ENCODE assay signal across 37 cellular contexts in the genomic region with DNA sequence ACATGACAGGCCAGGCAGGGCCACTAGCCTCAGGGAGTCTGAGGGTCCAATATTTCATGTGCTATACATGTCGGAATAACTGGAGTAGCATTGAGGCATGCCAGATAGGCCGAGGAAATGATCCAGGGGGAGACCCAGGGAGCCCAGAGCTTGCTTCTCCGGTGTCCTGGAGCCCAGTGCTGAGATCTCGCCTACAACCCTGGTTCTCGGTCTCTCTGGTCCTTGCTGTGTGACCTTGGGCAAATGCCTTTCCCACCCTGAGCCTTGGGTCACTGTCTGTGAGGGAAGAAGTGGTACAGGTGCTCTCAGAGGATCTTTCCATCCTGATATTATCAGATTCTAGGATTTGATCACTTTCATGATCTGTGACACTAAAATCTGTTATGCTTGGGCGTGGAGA. TPM values are rescaled to one million over a fixed set of nuclear protein-coding genes. Genes with fewer than 3 reads are reported as not detected.
"Had no signal": no experiment of that assay in that cellular context is flagged by ENCODE, and none has a peak within 500 bp of the region (broad histone marks: within the 10 kb centered on the region; RNA-seq: fewer than 3 reads in every experiment).

No MANE protein-coding gene starts in this region.

- H3K9me3 Mint-ChIP-seq: activated CD4-positive, alpha-beta memory T cell treated with anti-CD3 and anti-CD28 coated beads for 36 hours; activated CD4-positive, alpha-beta T cell treated with anti-CD3 and anti-CD28 coated beads, Interleukin-2, amount 10 ng/mL, durations not matched to agents 24 days and 14 days; activated naive CD4-positive, alpha-beta T cell treated with anti-CD3 and anti-CD28 coated beads for 36 hours; activated naive CD4-positive, alpha-beta T cell treated with anti-CD3 and anti-CD28 coated beads, Interleukin-2, amount 50 U/mL, for 24 hours; activated naive CD8-positive, alpha-beta T cell treated with anti-CD3 and anti-CD28 coated beads for 36 hours; activated naive CD8-positive, alpha-beta T cell treated with anti-CD3 and anti-CD28 coated beads, Interleukin-2, amount 50 U/mL, for 24 hours; activated T-helper 1 cell treated with anti-CD3 and anti-CD28 coated beads, Interleukin-12 subunit alpha, Interleukin-12 subunit beta, Interleukin-2, Interleukin-4 antibody, amounts not matched to agents 30 ng/mL and 10 ng/mL and 1 ng/mL, durations not matched to agents 14 hours and 24 hours and 36 hours; activated T-helper 2 cell treated with anti-CD3 and anti-CD28 coated beads, Interferon-gamma antibody, Interleukin-2, Interleukin-4, amounts not matched to agents 10 μg/mL and 5 μg/mL and 100 μg/mL, durations not matched to agents 14 hours and 24 hours and 36 hours; brain; endodermal cell; T-helper 2 cell treated with Interferon-gamma antibody and Interleukin-4, amounts not matched to agents 5 μg/mL and 100 μg/mL, for 36 hours had no signal

- H3K27ac ChIP-seq: ascending aorta, breast epithelium, cardiac muscle cell, colonic mucosa, dorsolateral prefrontal cortex, esophagus muscularis mucosa, foreskin keratinocyte, gastrocnemius medialis, heart left ventricle had no signal

- H3K36me3 Mint-ChIP-seq: activated CD4-positive, alpha-beta memory T cell treated with anti-CD3 and anti-CD28 coated beads for 36 hours; activated CD8-positive, alpha-beta memory T cell treated with anti-CD3 and anti-CD28 coated beads, Interleukin-2, amount 10 ng/mL, durations not matched to agents 7 days and 5 days; activated naive CD4-positive, alpha-beta T cell treated with anti-CD3 and anti-CD28 coated beads, Interleukin-2, amount 50 U/mL, for 24 hours; activated naive CD8-positive, alpha-beta T cell treated with anti-CD3 and anti-CD28 coated beads for 36 hours; brain had no signal

- H3K27me3 Mint-ChIP-seq: activated CD4-positive, alpha-beta memory T cell treated with anti-CD3 and anti-CD28 coated beads for 36 hours; activated CD4-positive, alpha-beta T cell treated with anti-CD3 and anti-CD28 coated beads for 36 hours had no signal

- ATAC-seq: activated CD4-positive, alpha-beta T cell treated with anti-CD3 and anti-CD28 coated beads for 36 hours; activated CD8-positive, alpha-beta memory T cell treated with anti-CD3 and anti-CD28 coated beads, Interleukin-2, amount 10 ng/mL, durations not matched to agents 7 days and 5 days; activated CD8-positive, alpha-beta T cell treated with anti-CD3 and anti-CD28 coated beads, Interleukin-2, amount 10 ng/mL, durations not matched to agents 7 days and 5 days; activated naive CD8-positive, alpha-beta T cell treated with anti-CD3 and anti-CD28 coated beads, Interleukin-2, amount 50 U/mL, for 24 hours; foreskin keratinocyte; gastrocnemius medialis; heart left ventricle; T-helper 17 cell had no signal

- H3K4me1 ChIP-seq: ascending aorta, breast epithelium, colonic mucosa, foreskin keratinocyte had no signal

- DNase-seq: activated CD4-positive, alpha-beta memory T cell treated with anti-CD3 and anti-CD28 coated beads for 36 hours; activated CD4-positive, alpha-beta T cell treated with anti-CD3 and anti-CD28 coated beads for 36 hours; activated CD4-positive, alpha-beta T cell treated with anti-CD3 and anti-CD28 coated beads, Interleukin-2, amount 10 ng/mL, durations not matched to agents 24 days and 14 days; activated CD4-positive, CD25-positive, alpha-beta regulatory T cell; activated CD4-positive, CD25-positive, alpha-beta regulatory T cell treated with anti-CD3 and anti-CD28 coated beads, Interleukin-2, amount 50 U/mL, for 72 hours; activated CD8-positive, alpha-beta memory T cell treated with anti-CD3 and anti-CD28 coated beads, Interleukin-2, amount 10 ng/mL, durations not matched to agents 7 days and 5 days; activated CD8-positive, alpha-beta memory T cell treated with anti-CD3 and anti-CD28 coated beads, Interleukin-2, amount 50 U/mL, for 4 hours; activated CD8-positive, alpha-beta T cell treated with anti-CD3 and anti-CD28 coated beads, Interleukin-2, amount 10 ng/mL, durations not matched to agents 7 days and 5 days; activated effector memory CD4-positive, alpha-beta T cell treated with anti-CD3 and anti-CD28 coated beads, Interleukin-2, amount 50 U/mL, for 16 hours; activated naive CD4-positive, alpha-beta T cell treated with anti-CD3 and anti-CD28 coated beads for 36 hours; activated naive CD8-positive, alpha-beta T cell treated with anti-CD3 and anti-CD28 coated beads for 36 hours; activated naive CD8-positive, alpha-beta T cell treated with anti-CD3 and anti-CD28 coated beads, Interleukin-2, amount 50 U/mL, for 24 hours; activated T-cell treated with anti-CD3 and anti-CD28 coated beads, Interleukin-2, amount 50 U/mL, for 1 hour; activated T-cell treated with anti-CD3 and anti-CD28 coated beads, Interleukin-2, amount 50 U/mL, for 48 hours; central memory CD4-positive, alpha-beta T cell; cerebellar nuclear complex; colonic mucosa; dorsolateral prefrontal cortex; effector memory CD4-positive, alpha-beta T cell; endodermal cell; foreskin keratinocyte; gastrocnemius medialis; glutamatergic neuron; heart left ventricle; T-helper 1 cell; T-helper 17 cell; T1000 had no signal

- H3K27ac Mint-ChIP-seq: activated CD4-positive, alpha-beta memory T cell treated with anti-CD3 and anti-CD28 coated beads for 36 hours; activated CD4-positive, alpha-beta T cell treated with anti-CD3 and anti-CD28 coated beads for 36 hours; activated CD4-positive, alpha-beta T cell treated with anti-CD3 and anti-CD28 coated beads, Interleukin-2, amount 10 ng/mL, durations not matched to agents 24 days and 14 days; activated CD8-positive, alpha-beta memory T cell treated with anti-CD3 and anti-CD28 coated beads, Interleukin-2, amount 10 ng/mL, durations not matched to agents 7 days and 5 days; activated CD8-positive, alpha-beta T cell treated with anti-CD3 and anti-CD28 coated beads, Interleukin-2, amount 10 ng/mL, durations not matched to agents 7 days and 5 days; activated naive CD4-positive, alpha-beta T cell treated with anti-CD3 and anti-CD28 coated beads for 36 hours; activated naive CD4-positive, alpha-beta T cell treated with anti-CD3 and anti-CD28 coated beads, Interleukin-2, amount 50 U/mL, for 24 hours; activated naive CD8-positive, alpha-beta T cell treated with anti-CD3 and anti-CD28 coated beads for 36 hours; activated naive CD8-positive, alpha-beta T cell treated with anti-CD3 and anti-CD28 coated beads, Interleukin-2, amount 50 U/mL, for 24 hours; activated T-helper 1 cell treated with anti-CD3 and anti-CD28 coated beads, Interleukin-12 subunit alpha, Interleukin-12 subunit beta, Interleukin-2, Interleukin-4 antibody, amounts not matched to agents 30 ng/mL and 10 ng/mL and 1 ng/mL, durations not matched to agents 14 hours and 24 hours and 36 hours; activated T-helper 2 cell treated with anti-CD3 and anti-CD28 coated beads, Interferon-gamma antibody, Interleukin-2, Interleukin-4, amounts not matched to agents 10 μg/mL and 5 μg/mL and 100 μg/mL, durations not matched to agents 14 hours and 24 hours and 36 hours; brain; endodermal cell; T-helper 17 cell; T-helper 2 cell treated with Interferon-gamma antibody and Interleukin-4, amounts not matched to agents 5 μg/mL and 100 μg/mL, for 36 hours had no signal

- H3K36me3 ChIP-seq: ascending aorta, breast epithelium, cardiac muscle cell, esophagus muscularis mucosa, gastrocnemius medialis, heart left ventricle had no signal

- H3K9me3 ChIP-seq: ascending aorta, breast epithelium, colonic mucosa, esophagus muscularis mucosa, gastrocnemius medialis, heart left ventricle had no signal

- H3K27me3 ChIP-seq: ascending aorta, breast epithelium, cardiac muscle cell, colonic mucosa, dorsolateral prefrontal cortex, esophagus muscularis mucosa, foreskin keratinocyte, gastrocnemius medialis, heart left ventricle had no signal

- H3K4me3 Mint-ChIP-seq: activated CD4-positive, alpha-beta memory T cell treated with anti-CD3 and anti-CD28 coated beads for 36 hours; activated CD4-positive, alpha-beta T cell treated with anti-CD3 and anti-CD28 coated beads for 36 hours; activated CD4-positive, alpha-beta T cell treated with anti-CD3 and anti-CD28 coated beads, Interleukin-2, amount 10 ng/mL, durations not matched to agents 24 days and 14 days; activated CD8-positive, alpha-beta memory T cell treated with anti-CD3 and anti-CD28 coated beads, Interleukin-2, amount 10 ng/mL, durations not matched to agents 7 days and 5 days; activated CD8-positive, alpha-beta T cell treated with anti-CD3 and anti-CD28 coated beads, Interleukin-2, amount 10 ng/mL, durations not matched to agents 7 days and 5 days; activated naive CD4-positive, alpha-beta T cell treated with anti-CD3 and anti-CD28 coated beads for 36 hours; activated naive CD4-positive, alpha-beta T cell treated with anti-CD3 and anti-CD28 coated beads, Interleukin-2, amount 50 U/mL, for 24 hours; activated naive CD8-positive, alpha-beta T cell treated with anti-CD3 and anti-CD28 coated beads for 36 hours; activated naive CD8-positive, alpha-beta T cell treated with anti-CD3 and anti-CD28 coated beads, Interleukin-2, amount 50 U/mL, for 24 hours; activated T-helper 1 cell treated with anti-CD3 and anti-CD28 coated beads, Interleukin-12 subunit alpha, Interleukin-12 subunit beta, Interleukin-2, Interleukin-4 antibody, amounts not matched to agents 30 ng/mL and 10 ng/mL and 1 ng/mL, durations not matched to agents 14 hours and 24 hours and 36 hours; brain; endodermal cell; T-helper 17 cell; T-helper 2 cell treated with Interferon-gamma antibody and Interleukin-4, amounts not matched to agents 5 μg/mL and 100 μg/mL, for 36 hours had no signal

- H3K4me3 ChIP-seq: ascending aorta, breast epithelium, cardiac muscle cell, colonic mucosa, dorsolateral prefrontal cortex, esophagus muscularis mucosa, gastrocnemius medialis, heart left ventricle had no signal

RNA-seq across cellular contexts. Expression of a gene that starts 11.3 kb away (rescaled TPM):
- total RNA-seq: activated CD4-positive, alpha-beta memory T cell treated with anti-CD3 and anti-CD28 coated beads for 36 hours; activated CD4-positive, alpha-beta T cell treated with anti-CD3 and anti-CD28 coated beads for 36 hours; activated CD4-positive, alpha-beta T cell treated with anti-CD3 and anti-CD28 coated beads, Interleukin-2, amount 10 ng/mL, durations not matched to agents 24 days and 14 days; activated CD8-positive, alpha-beta memory T cell treated with anti-CD3 and anti-CD28 coated beads for 36 hours; activated CD8-positive, alpha-beta memory T cell treated with anti-CD3 and anti-CD28 coated beads, Interleukin-2, amount 10 ng/mL, durations not matched to agents 7 days and 5 days; activated CD8-positive, alpha-beta T cell treated with anti-CD3 and anti-CD28 coated beads, Interleukin-2, amount 10 ng/mL, durations not matched to agents 7 days and 5 days; activated naive CD4-positive, alpha-beta T cell treated with anti-CD3 and anti-CD28 coated beads for 36 hours; activated naive CD8-positive, alpha-beta T cell treated with anti-CD3 and anti-CD28 coated beads for 36 hours; activated T-helper 1 cell treated with anti-CD3 and anti-CD28 coated beads, Interleukin-12 subunit alpha, Interleukin-12 subunit beta, Interleukin-2, Interleukin-4 antibody, amounts not matched to agents 30 ng/mL and 10 ng/mL and 1 ng/mL, durations not matched to agents 14 hours and 24 hours and 36 hours; activated T-helper 2 cell treated with anti-CD3 and anti-CD28 coated beads, Interferon-gamma antibody, Interleukin-2, Interleukin-4, amounts not matched to agents 10 μg/mL and 5 μg/mL and 100 μg/mL, durations not matched to agents 14 hours and 24 hours and 36 hours; ascending aorta; cardiac muscle cell; heart left ventricle; T-helper 17 cell had no signal

RNA-seq across cellular contexts. Expression of a gene that starts 19.9 kb away (rescaled TPM):
- total RNA-seq: activated CD4-positive, alpha-beta memory T cell treated with anti-CD3 and anti-CD28 coated beads for 36 hours; activated CD4-positive, alpha-beta T cell treated with anti-CD3 and anti-CD28 coated beads for 36 hours; activated CD4-positive, alpha-beta T cell treated with anti-CD3 and anti-CD28 coated beads, Interleukin-2, amount 10 ng/mL, durations not matched to agents 24 days and 14 days; activated CD8-positive, alpha-beta memory T cell treated with anti-CD3 and anti-CD28 coated beads for 36 hours; activated CD8-positive, alpha-beta memory T cell treated with anti-CD3 and anti-CD28 coated beads, Interleukin-2, amount 10 ng/mL, durations not matched to agents 7 days and 5 days; activated CD8-positive, alpha-beta T cell treated with anti-CD3 and anti-CD28 coated beads, Interleukin-2, amount 10 ng/mL, durations not matched to agents 7 days and 5 days; activated naive CD4-positive, alpha-beta T cell treated with anti-CD3 and anti-CD28 coated beads for 36 hours; activated naive CD8-positive, alpha-beta T cell treated with anti-CD3 and anti-CD28 coated beads for 36 hours; activated T-helper 1 cell treated with anti-CD3 and anti-CD28 coated beads, Interleukin-12 subunit alpha, Interleukin-12 subunit beta, Interleukin-2, Interleukin-4 antibody, amounts not matched to agents 30 ng/mL and 10 ng/mL and 1 ng/mL, durations not matched to agents 14 hours and 24 hours and 36 hours; activated T-helper 2 cell treated with anti-CD3 and anti-CD28 coated beads, Interferon-gamma antibody, Interleukin-2, Interleukin-4, amounts not matched to agents 10 μg/mL and 5 μg/mL and 100 μg/mL, durations not matched to agents 14 hours and 24 hours and 36 hours; T-helper 17 cell had no signal
